Comparison of ENCODE assay signal across 23 cellular contexts in genomic region chr4:163566257-163566656, GRCh38.
"Had no signal": no experiment of that assay in that cellular context is flagged by ENCODE, and none has a peak within 500 bp of the region (broad histone marks: within the 10 kb centered on the region; RNA-seq: fewer than 3 reads in every experiment).

No MANE protein-coding gene starts in this region.

- H3K27ac ChIP-seq: coronary artery, foreskin keratinocyte, pancreas, thoracic aorta, upper lobe of left lung had no signal

- H3K4me1 ChIP-seq: foreskin keratinocyte, pancreas, upper lobe of left lung had no signal

- H3K36me3 ChIP-seq: pancreas, thoracic aorta, upper lobe of left lung had no signal

- H3K27me3 ChIP-seq: foreskin keratinocyte, pancreas, upper lobe of left lung had no signal

- DNase-seq: activated CD4-positive, alpha-beta T cell treated with anti-CD3 and anti-CD28 coated beads, Interleukin-2, amount 50 U/mL, for 1 hour; activated CD8-positive, alpha-beta memory T cell treated with anti-CD3 and anti-CD28 coated beads, Interleukin-2, amount 50 U/mL, for 4 hours; activated effector memory CD4-positive, alpha-beta T cell treated with Interleukin-2 at 50 U/mL for 16 hours; activated naive CD4-positive, alpha-beta T cell treated with anti-CD3 and anti-CD28 coated beads, Interleukin-2, amount 10 ng/mL, durations not matched to agents 7 days and 5 days; activated naive CD8-positive, alpha-beta T cell treated with anti-CD3 and anti-CD28 coated beads, Interleukin-2, amount 50 U/mL, for 24 hours; activated T-cell treated with anti-CD3 and anti-CD28 coated beads, Interleukin-2, amount 50 U/mL, for 4 hours; aorta; foreskin keratinocyte; glutamatergic neuron; hypothalamus; islet precursor cell; left colon; pancreas; stimulated activated CD4-positive, alpha-beta T cell treated with anti-CD3 and anti-CD28 coated beads, Interleukin-4, amount 100 ng/mL, for 1 hour; T-helper 1 cell; T1000; upper lobe of left lung had no signal

- H3K9me3 ChIP-seq: pancreas, thoracic aorta, upper lobe of left lung had no signal

- ATAC-seq: activated CD4-positive, CD25-positive, alpha-beta regulatory T cell treated with anti-CD3 and anti-CD28 coated beads, Interleukin-2, amount 50 U/mL, for 24 hours; activated naive CD8-positive, alpha-beta T cell treated with anti-CD3 and anti-CD28 coated beads, Interleukin-2, amount 50 U/mL, for 24 hours; activated T-cell treated with anti-CD3 and anti-CD28 coated beads, Interleukin-2, amount 50 U/mL, for 4 hours; foreskin keratinocyte; left colon; pancreas; sciatic nerve had no signal

- H3K4me2 ChIP-seq: smooth muscle cell had no signal

- H3K4me3 ChIP-seq: coronary artery, lung, pancreas, smooth muscle cell, thoracic aorta, upper lobe of left lung had no signal
